1 cellular context compared by ENCODE assay signal in genomic region chr4:185520119-185520518, GRCh38.
TF ChIP-seq lines count a peak whose summit lies in the region.

No MANE protein-coding gene starts in this region.

TF ChIP-seq in WTC11, 78 proteins besides CTCF, POLR2A, EP300 and RAD21 (continued from another document):
- TF ChIP-seq NFE2L1 (CRISPR knock-in tag; IDR thresholded peaks at IDR 0.05) (no peak), AR (CRISPR knock-in tag; IDR thresholded peaks at IDR 0.05) (no peak), JAZF1 (CRISPR knock-in tag; IDR thresholded peaks at IDR 0.05) (no peak), NR3C1 (CRISPR knock-in tag; conservative IDR thresholded peaks at IDR 0.05; ENCODE audit: low read depth) (no peak), FOXP1 (CRISPR knock-in tag; IDR thresholded peaks at IDR 0.05; ENCODE audit: borderline replicate concordance) (no peak), ZNF423 (CRISPR knock-in tag; IDR thresholded peaks at IDR 0.05) (no peak), NR2C2 (CRISPR knock-in tag; IDR thresholded peaks at IDR 0.05) (no peak), ATF2 (CRISPR knock-in tag; IDR thresholded peaks at IDR 0.05; ENCODE audit: borderline replicate concordance, low read depth) (no peak), ZMAT4 (CRISPR knock-in tag; IDR thresholded peaks at IDR 0.05) (no peak), CREM (CRISPR knock-in tag; IDR thresholded peaks at IDR 0.05) (no peak)
- TF ChIP-seq, protein P1, sequence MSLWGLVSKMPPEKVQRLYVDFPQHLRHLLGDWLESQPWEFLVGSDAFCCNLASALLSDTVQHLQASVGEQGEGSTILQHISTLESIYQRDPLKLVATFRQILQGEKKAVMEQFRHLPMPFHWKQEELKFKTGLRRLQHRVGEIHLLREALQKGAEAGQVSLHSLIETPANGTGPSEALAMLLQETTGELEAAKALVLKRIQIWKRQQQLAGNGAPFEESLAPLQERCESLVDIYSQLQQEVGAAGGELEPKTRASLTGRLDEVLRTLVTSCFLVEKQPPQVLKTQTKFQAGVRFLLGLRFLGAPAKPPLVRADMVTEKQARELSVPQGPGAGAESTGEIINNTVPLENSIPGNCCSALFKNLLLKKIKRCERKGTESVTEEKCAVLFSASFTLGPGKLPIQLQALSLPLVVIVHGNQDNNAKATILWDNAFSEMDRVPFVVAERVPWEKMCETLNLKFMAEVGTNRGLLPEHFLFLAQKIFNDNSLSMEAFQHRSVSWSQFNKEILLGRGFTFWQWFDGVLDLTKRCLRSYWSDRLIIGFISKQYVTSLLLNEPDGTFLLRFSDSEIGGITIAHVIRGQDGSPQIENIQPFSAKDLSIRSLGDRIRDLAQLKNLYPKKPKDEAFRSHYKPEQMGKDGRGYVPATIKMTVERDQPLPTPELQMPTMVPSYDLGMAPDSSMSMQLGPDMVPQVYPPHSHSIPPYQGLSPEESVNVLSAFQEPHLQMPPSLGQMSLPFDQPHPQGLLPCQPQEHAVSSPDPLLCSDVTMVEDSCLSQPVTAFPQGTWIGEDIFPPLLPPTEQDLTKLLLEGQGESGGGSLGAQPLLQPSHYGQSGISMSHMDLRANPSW (CRISPR knock-in tag; conservative IDR thresholded peaks at IDR 0.05; ENCODE audit: low read depth) = no peak
- TF ChIP-seq, protein P2, sequence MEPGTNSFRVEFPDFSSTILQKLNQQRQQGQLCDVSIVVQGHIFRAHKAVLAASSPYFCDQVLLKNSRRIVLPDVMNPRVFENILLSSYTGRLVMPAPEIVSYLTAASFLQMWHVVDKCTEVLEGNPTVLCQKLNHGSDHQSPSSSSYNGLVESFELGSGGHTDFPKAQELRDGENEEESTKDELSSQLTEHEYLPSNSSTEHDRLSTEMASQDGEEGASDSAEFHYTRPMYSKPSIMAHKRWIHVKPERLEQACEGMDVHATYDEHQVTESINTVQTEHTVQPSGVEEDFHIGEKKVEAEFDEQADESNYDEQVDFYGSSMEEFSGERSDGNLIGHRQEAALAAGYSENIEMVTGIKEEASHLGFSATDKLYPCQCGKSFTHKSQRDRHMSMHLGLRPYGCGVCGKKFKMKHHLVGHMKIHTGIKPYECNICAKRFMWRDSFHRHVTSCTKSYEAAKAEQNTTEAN (CRISPR knock-in tag; IDR thresholded peaks at IDR 0.05) = no peak
